12 cellular contexts compared by ENCODE assay signal in the genomic region with DNA sequence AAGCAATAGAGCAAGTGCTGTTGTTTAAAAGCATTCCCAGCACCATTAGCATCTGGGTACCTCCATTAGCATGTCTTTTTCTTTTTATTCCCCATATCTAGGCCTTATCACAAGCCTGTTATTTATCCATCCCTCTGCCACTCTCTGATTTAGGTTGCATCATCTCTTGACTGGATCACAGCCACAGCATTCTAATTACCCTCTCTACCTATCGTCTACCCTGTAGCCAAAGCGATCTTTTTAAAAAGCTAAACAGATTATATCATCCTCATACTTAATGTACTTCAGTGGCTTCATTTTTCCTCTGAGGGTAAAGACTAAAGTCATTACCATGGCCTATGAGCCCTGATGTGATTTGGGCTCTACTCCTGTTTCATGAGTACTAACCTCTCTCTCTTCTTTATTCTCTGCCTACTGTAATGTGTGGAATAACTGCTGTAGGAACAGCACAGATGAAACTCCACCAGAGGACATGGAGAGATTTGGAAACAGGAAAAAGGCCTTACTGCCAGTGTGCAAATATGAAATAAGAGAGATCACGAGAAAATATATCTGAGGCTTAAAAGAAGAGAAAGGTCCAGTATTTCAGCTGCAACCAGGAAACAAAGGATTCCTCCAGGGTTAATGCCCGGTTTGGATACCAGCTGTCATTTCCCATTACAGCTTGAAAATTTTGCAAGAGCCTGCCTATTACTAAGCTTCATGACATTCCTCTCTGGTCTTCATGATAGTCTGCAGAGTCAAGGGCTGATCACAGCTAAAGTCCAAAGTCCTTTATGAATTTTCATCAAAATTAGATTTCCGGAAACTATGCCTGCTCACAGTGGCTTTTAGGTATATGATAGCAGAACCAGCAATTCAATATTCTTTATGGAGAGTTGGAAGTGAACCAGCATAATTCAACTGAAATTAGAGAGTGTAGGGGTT.
A peak's percentile ranks its signal among the peaks of the same experiment; 100 is the strongest.
DNase-seq lines count a peak whose midpoint lies in the region; ATAC-seq and TF ChIP-seq lines count a peak whose summit lies in the region.
"Had no signal": no experiment of that assay in that cellular context is flagged by ENCODE, and none has a peak within 500 bp of the region (broad histone marks: within the 10 kb centered on the region; RNA-seq: fewer than 3 reads in every experiment).

No MANE protein-coding gene starts in this region.

- no peaks in the 10 kb centered on the region for H3K36me3 ChIP-seq in adipocyte (ENCODE audit: control insufficient read depth, insufficient read depth, low read length, severe bottlenecking)
- H3K36me3 ChIP-seq in heart right ventricle, result no peaks in the 10 kb centered on the region
- no peaks in the 10 kb centered on the region for H3K36me3 ChIP-seq in thoracic aorta

- H3K9me3 ChIP-seq in adipocyte (ENCODE audit: control insufficient read depth, low read length) (no peaks in the 10 kb centered on the region), heart right ventricle (no peaks in the 10 kb centered on the region), thoracic aorta (no peaks in the 10 kb centered on the region)

- intact Hi-C loops in heart right ventricle (cut with DNase I), result no loop called here

- peak overlapping the region; percentile 15 for H3K9ac ChIP-seq in adipocyte (ENCODE audit: low read length)

- ATAC-seq in heart right ventricle (peak in 4 of 8 donors; percentile 24 to 79 (median 38)), thoracic aorta (ENCODE audit: insufficient number of reproducible peaks, low FRiP score, low read depth) (no peak)
- ATAC-seq: stimulated activated naive CD8-positive, alpha-beta T cell treated with anti-CD3 and anti-CD28 coated beads, Interleukin-15, Interleukin-2, amounts not matched to agents 100 U/mL and 50 U/mL, for 24 hours had no signal

- H3K27ac ChIP-seq in heart right ventricle (peak overlapping the region in 9 of 10 donors; percentile 27 to 77 (median 39)), thoracic aorta (peak overlapping the region; percentile 57 to 75)

- DNase-seq in NCI-H1092 (lab: John Stamatoyannopoulos, UW) (peak; percentile 3), NCI-H1092 treated with DMSO at 0.1 percent for 48 hours (lab: John Stamatoyannopoulos, UW) (no peak), adipocyte (ENCODE audit: low read depth) (peak; percentile 74), heart right ventricle (no peak), thoracic aorta (ENCODE audit: low spot score) (no peak), cortex of kidney (lab: John Stamatoyannopoulos, UW) (no peak), NK-92 (lab: John Stamatoyannopoulos, UW; ENCODE audit: unreplicated experiment) (no peak), hippocampal formation (lab: John Stamatoyannopoulos, UW) (no peak)
- DNase-seq: 8988T; activated T-cell treated with anti-CD3 and anti-CD28 coated beads, Interleukin-2, amount 50 U/mL, for 24 hours; MV-4-11; stimulated activated naive CD8-positive, alpha-beta T cell treated with anti-CD3 and anti-CD28 coated beads, Interleukin-15, Interleukin-2, amounts not matched to agents 100 U/mL and 50 U/mL, for 24 hours had no signal

- peaks cover 17% of the 10 kb centered on the region for H3K4me1 ChIP-seq in adipocyte (ENCODE audit: control insufficient read depth, insufficient read depth, low read length)
- peaks cover 0 to 20% (median 10%) of the 10 kb centered on the region in 9 donors for H3K4me1 ChIP-seq in heart right ventricle
- H3K4me1 ChIP-seq in thoracic aorta (ENCODE audit: control insufficient read depth in 1 of 2, low read depth in 2 of 2), result peaks cover 7 to 20% of the 10 kb centered on the region in 2 donors

- TF ChIP-seq CTCF in heart right ventricle (IDR thresholded peaks at IDR 0.05) (no peak), thoracic aorta (IDR thresholded peaks at IDR 0.05) (no peak)

- H3K4me3 ChIP-seq in adipocyte (ENCODE audit: low read length), result peak overlapping the region; percentile 55
- no peak overlapping the region for H3K4me3 ChIP-seq in heart right ventricle
- peak overlapping the region; percentile 41 for H3K4me3 ChIP-seq in thoracic aorta

- H3K27me3 ChIP-seq in adipocyte (replicated peaks; ENCODE audit: control insufficient read depth, insufficient read depth, low read length), result no peaks in the 10 kb centered on the region
- H3K27me3 ChIP-seq in heart right ventricle, result no peaks in the 10 kb centered on the region
- no peaks in the 10 kb centered on the region for H3K27me3 ChIP-seq in thoracic aorta (replicated peaks; ENCODE audit: insufficient read depth)

- WGBS in heart right ventricle, 2 donors, result 72 to 74% methylated on average over 5 of the region's 5 CpGs

Comparison
In these comparisons a context has a peak if more than half of its experiments do, and no peak if none do; other contexts are left out.
1. DNase-seq: peak in NCI-H1092 (single experiment) and adipocyte (single experiment); none in NCI-H1092 treated with DMSO at 0.1 percent for 48 hours (single experiment), heart right ventricle (0 of 2), thoracic aorta (single experiment), cortex of kidney (single experiment), NK-92 (single experiment) and hippocampal formation (0 of 2).
2. H3K4me3 ChIP-seq: peak in adipocyte (single experiment) and thoracic aorta (single experiment); none in heart right ventricle (0 of 10).